8 cellular contexts compared by ENCODE assay signal in genomic region chr6:105424177-105424783, GRCh38. TPM values are rescaled to one million over a fixed set of nuclear protein-coding genes. Genes with fewer than 3 reads are reported as not detected.
DNase-seq lines count a peak whose midpoint lies in the region; ATAC-seq, FAIRE-seq and TF ChIP-seq lines count a peak whose summit lies in the region.

No MANE protein-coding gene starts in this region.

- TF ChIP-seq CTCF in WERI-Rb-1 (IDR thresholded peaks at IDR 0.05; ENCODE audit: low read depth, low read length), result peak; percentile 60
- TF ChIP-seq CTCF in bronchial epithelial cell (IDR thresholded peaks at IDR 0.05; ENCODE audit: insufficient read depth, low read length, severe bottlenecking), result peak; percentile 66
- TF ChIP-seq CTCF in lower lobe of right lung (IDR thresholded peaks at IDR 0.05), result peak; percentile 69

- intact Hi-C loops in lower lobe of right lung (cut with DNase I), result no loop called here

- FAIRE-seq in bronchial epithelial cell (lab: Jason Lieb, UNC), result no peak

- ATAC-seq in GM21825 (IDR thresholded peaks at IDR 0.05; ENCODE audit: unreplicated experiment) (peak; percentile 74), lower lobe of right lung (peak; percentile 68 to 71), HG03457 (IDR thresholded peaks at IDR 0.05; ENCODE audit: unreplicated experiment) (no peak)

- DNase-seq in DMS114 treated with DMSO at 0.1 percent for 48 hours (lab: John Stamatoyannopoulos, UW; ENCODE audit: unreplicated experiment) (peak; percentile 2), NCI-H2107 (lab: John Stamatoyannopoulos, UW) (peak; percentile 17), WERI-Rb-1 (peak; percentile 57), bronchial epithelial cell (ENCODE audit: low read depth) (peak; percentile 60), lower lobe of right lung (no peak)
- DNase-seq in stimulated activated CD8-positive, alpha-beta memory T cell treated with anti-CD3 and anti-CD28 coated beads, Interleukin-4, amount 100 ng/mL, for 24 hours (ENCODE audit: low read depth), result peak; percentile 38

- peaks cover 12% of the 10 kb centered on the region for H3K4me1 ChIP-seq in lower lobe of right lung

- H3K36me3 ChIP-seq in WERI-Rb-1 (no peaks in the 10 kb centered on the region), bronchial epithelial cell (ENCODE audit: control insufficient read depth, insufficient read depth, low read length) (no peaks in the 10 kb centered on the region), lower lobe of right lung (no peaks in the 10 kb centered on the region)

- H3K27ac ChIP-seq in WERI-Rb-1 (no peak overlapping the region), lower lobe of right lung (no peak overlapping the region)

- peaks cover 2% of the 10 kb centered on the region for H3K9me3 ChIP-seq in WERI-Rb-1 (ENCODE audit: severe bottlenecking)
- H3K9me3 ChIP-seq in lower lobe of right lung, result no peaks in the 10 kb centered on the region

- H3K27me3 ChIP-seq in WERI-Rb-1 (ENCODE audit: insufficient read depth, low read depth, severe bottlenecking), result no peaks in the 10 kb centered on the region
- no peaks in the 10 kb centered on the region for H3K27me3 ChIP-seq in bronchial epithelial cell (ENCODE audit: control insufficient read depth, insufficient read depth, low read length)
- no peaks in the 10 kb centered on the region for H3K27me3 ChIP-seq in lower lobe of right lung (ENCODE audit: low read depth)

- H3K4me3 ChIP-seq in WERI-Rb-1 (ENCODE audit: low read depth, low read length), result no peak overlapping the region
- H3K4me3 ChIP-seq in bronchial epithelial cell (ENCODE audit: low read depth, low read length), result no peak overlapping the region
- no peak overlapping the region for H3K4me3 ChIP-seq in lower lobe of right lung

RNA-seq across cellular contexts. Expression of gene PREP, which starts 21.4 kb away (rescaled TPM):
- total RNA-seq in bronchial epithelial cell (30.5 and 32.1 TPM in 2 replicates), lower lobe of right lung (30.0 TPM)
